Comparison of ENCODE assay signal across 6 cellular contexts in the genomic region with DNA sequence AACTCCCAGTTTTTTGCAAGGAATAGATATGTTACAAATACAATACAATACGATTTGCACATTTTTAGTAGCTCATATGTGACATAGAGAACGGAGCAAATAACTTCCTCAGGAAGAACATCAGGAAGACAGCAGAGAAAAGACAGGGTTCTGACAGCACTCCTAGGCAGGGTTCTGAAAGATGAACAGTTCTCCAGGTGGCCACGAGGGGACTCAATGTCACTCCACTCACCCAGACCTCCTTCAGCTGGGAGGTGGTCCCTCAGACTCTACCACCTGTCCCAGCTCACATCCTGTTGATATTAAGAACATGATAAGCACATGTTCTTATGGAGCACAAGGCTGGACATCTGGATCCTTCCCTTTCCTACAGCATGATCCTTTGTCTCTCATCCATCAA.
A peak's percentile ranks its signal among the peaks of the same experiment; 100 is the strongest.
DNase-seq lines count a peak whose midpoint lies in the region; ATAC-seq, FAIRE-seq and TF ChIP-seq lines count a peak whose summit lies in the region.
"Not testable (repeated sequence)": the region's sequence is repeated elsewhere in the genome, so short reads cannot be mapped to it uniquely, and the experiment has no call there.

No MANE protein-coding gene starts in this region.

- not testable (repeated sequence) for H3K9ac ChIP-seq in DND-41 (ENCODE audit: low read depth, low read length); Loucy (ENCODE audit: low read depth, low read length, poor library complexity, severe bottlenecking); OCI-LY1 (ENCODE audit: low read length); astrocyte (ENCODE audit: low read length); endothelial cell of umbilical vein (replicated peaks; ENCODE audit: extremely low read depth, insufficient read depth, low read length)

- FAIRE-seq in GM18507 (lab: Jason Lieb, UNC) (peak; percentile 62), astrocyte (lab: Jason Lieb, UNC) (peak; percentile 39), endothelial cell of umbilical vein (lab: Jason Lieb, UNC) (peak; percentile 66)

- not testable (repeated sequence) for H3K9me1 ChIP-seq in endothelial cell of umbilical vein (replicated peaks; ENCODE audit: control insufficient read depth, extremely low read depth, insufficient read depth, low read length)

- not testable (repeated sequence) for DNase-seq in DND-41; GM18507 (ENCODE audit: extremely low spot score, insufficient read length, low read depth); astrocyte (ENCODE audit: low read depth); endothelial cell of umbilical vein (ENCODE audit: low read depth, low spot score)

- not testable (repeated sequence) for H3K27me3 ChIP-seq in DND-41 (ENCODE audit: insufficient read depth, low read length, poor library complexity); Loucy (ENCODE audit: insufficient read depth, low read length, poor library complexity, severe bottlenecking); OCI-LY1 (ENCODE audit: insufficient read depth, low read length); astrocyte (ENCODE audit: insufficient read depth, low read length); endothelial cell of umbilical vein (ENCODE audit: control insufficient read depth in 2 of 2, insufficient read depth in 2 of 2, low read length in 2 of 2)

- CTCF ChIA-PET in endothelial cell of umbilical vein (lab: Charles Lee) = not testable (repeated sequence)

- intact Hi-C loops in endothelial cell of umbilical vein (cut with micrococcal nuclease) = not testable (repeated sequence)

- H3F3A ChIP-seq in Loucy (ENCODE audit: low read depth); OCI-LY1 (ENCODE audit: insufficient read depth, low read length): not testable (repeated sequence)

- H3K79me2 ChIP-seq in DND-41 (ENCODE audit: insufficient read depth, low read length); Loucy (ENCODE audit: insufficient read depth, low read length); OCI-LY1 (ENCODE audit: insufficient read depth, low read length); astrocyte (ENCODE audit: insufficient read depth, low read length); endothelial cell of umbilical vein (ENCODE audit: control insufficient read depth, insufficient read depth, low read length): not testable (repeated sequence)

- TF ChIP-seq CTCF in DND-41 (IDR thresholded peaks at IDR 0.05; ENCODE audit: borderline replicate concordance, extremely low read depth, low read length, poor library complexity, severe bottlenecking); astrocyte (IDR thresholded peaks at IDR 0.05; ENCODE audit: insufficient read depth, low read depth, low read length); endothelial cell of umbilical vein (IDR thresholded peaks at IDR 0.05; ENCODE audit: extremely low read depth in 1 of 2, insufficient read depth in 1 of 2, low read depth in 1 of 2, low read length in 2 of 2): not testable (repeated sequence)
- peak; percentile 32; the same call in 1 of the 2 replicates for TF ChIP-seq CTCF in Loucy (conservative IDR thresholded peaks at IDR 0.05; ENCODE audit: low read length)
- 0 out of 2 replicates have a peak, but pooled peaks have one; percentile 4 for TF ChIP-seq CTCF in OCI-LY1 (IDR thresholded peaks at IDR 0.05; ENCODE audit: low read length)

- POLR2A ChIA-PET in endothelial cell of umbilical vein (lab: Charles Lee) = not testable (repeated sequence)

- not testable (repeated sequence) for H2AFZ ChIP-seq in DND-41 (ENCODE audit: low read depth, low read length); Loucy (ENCODE audit: low read length); OCI-LY1 (ENCODE audit: low read length); astrocyte (ENCODE audit: low read depth, low read length); endothelial cell of umbilical vein (ENCODE audit: low read depth, low read length)

- H3K27me3 Mint-ChIP-seq in astrocyte (ENCODE audit: low read depth, unreplicated experiment) = not testable (repeated sequence)

- not testable (repeated sequence) for H3K9me3 ChIP-seq in DND-41 (ENCODE audit: insufficient read depth, low read length, severe bottlenecking); Loucy (ENCODE audit: insufficient read depth, low read depth, low read length); OCI-LY1 (ENCODE audit: low read length); astrocyte (ENCODE audit: insufficient read depth, low read depth, low read length); endothelial cell of umbilical vein (replicated peaks; ENCODE audit: control insufficient read depth, insufficient read depth, low read length)

- H3K4me3 Mint-ChIP-seq in astrocyte (ENCODE audit: unreplicated experiment) = not testable (repeated sequence)

- BruUV-seq in endothelial cell of umbilical vein (replicated peaks; lab: Mats Ljungman, UMichigan) = not testable (repeated sequence)

- H3K9me3 Mint-ChIP-seq in astrocyte (ENCODE audit: unreplicated experiment) = peaks cover 31% of the 10 kb centered on the region

- not testable (repeated sequence) for H3K4me1 ChIP-seq in DND-41 (ENCODE audit: insufficient read depth, low read length); Loucy (ENCODE audit: insufficient read depth, low read length, poor library complexity, severe bottlenecking); OCI-LY1 (ENCODE audit: insufficient read depth, low read length, severe bottlenecking); astrocyte (ENCODE audit: insufficient read depth, low read length); endothelial cell of umbilical vein (ENCODE audit: control insufficient read depth, extremely low read depth, insufficient read depth, low read length)

- not testable (repeated sequence) for H3K27ac Mint-ChIP-seq in astrocyte (ENCODE audit: unreplicated experiment)

- H3K9me2 ChIP-seq in Loucy (replicated peaks; ENCODE audit: low read depth, low read length); OCI-LY1 (ENCODE audit: low read depth, low read length): not testable (repeated sequence)

- H3K36me3 ChIP-seq in DND-41 (ENCODE audit: insufficient read depth, low read length); Loucy (ENCODE audit: insufficient read depth, low read length); OCI-LY1 (ENCODE audit: insufficient read depth, low read length); astrocyte (ENCODE audit: insufficient read depth, low read length); endothelial cell of umbilical vein (ENCODE audit: control insufficient read depth in 2 of 2, extremely low read depth in 1 of 2, insufficient read depth in 2 of 2, low read length in 2 of 2): not testable (repeated sequence)

- dilution Hi-C loops in endothelial cell of umbilical vein (cut with MboI; ENCODE audit: extremely low pct_ligation_motif_present, low sequenced_read_pairs) = not testable (repeated sequence)

- not testable (repeated sequence) for H3K36me3 Mint-ChIP-seq in astrocyte (ENCODE audit: low read depth, unreplicated experiment)

- H3K4me1 Mint-ChIP-seq in astrocyte (ENCODE audit: low read depth, unreplicated experiment) = not testable (repeated sequence)

- not testable (repeated sequence) for TF ChIP-seq POLR2A in endothelial cell of umbilical vein (IDR thresholded peaks at IDR 0.05; ENCODE audit: low read depth, low read length)

- H4K20me1 ChIP-seq in DND-41 (ENCODE audit: insufficient read depth, low read length); Loucy (ENCODE audit: insufficient read depth, low read length, poor library complexity, severe bottlenecking); OCI-LY1 (ENCODE audit: insufficient read depth, low read length); astrocyte (ENCODE audit: insufficient read depth, low read length); endothelial cell of umbilical vein (replicated peaks; ENCODE audit: control insufficient read depth, extremely low read depth, insufficient read depth, low read length): not testable (repeated sequence)

- not testable (repeated sequence) for H3K4me3 ChIP-seq in DND-41 (ENCODE audit: low read depth in 1 of 2, low read length in 2 of 2); Loucy (ENCODE audit: low read length, poor library complexity, severe bottlenecking); OCI-LY1 (ENCODE audit: low read depth, low read length, poor library complexity, severe bottlenecking); astrocyte (ENCODE audit: insufficient read depth, low read depth, low read length); endothelial cell of umbilical vein (replicated peaks in 1 of 3; ENCODE audit: insufficient read depth in 1 of 3, low read depth in 1 of 3, low read length in 3 of 3)

- not testable (repeated sequence) for H3K4me2 ChIP-seq in DND-41 (ENCODE audit: insufficient read depth, low read length); Loucy (ENCODE audit: low read depth, low read length, poor library complexity, severe bottlenecking); OCI-LY1 (ENCODE audit: low read length); astrocyte (ENCODE audit: low read length); endothelial cell of umbilical vein (ENCODE audit: insufficient read depth, low read length)

- not testable (repeated sequence) for H3K27ac ChIP-seq in DND-41 (ENCODE audit: low read length); OCI-LY1 (ENCODE audit: low read depth, low read length, poor library complexity, severe bottlenecking); astrocyte (ENCODE audit: low read depth, low read length); endothelial cell of umbilical vein (ENCODE audit: insufficient read depth, low read depth, low read length)

- peak; percentile 52; the same call in 1 of the 3 replicates for ATAC-seq in DND-41 (ENCODE audit: insufficient read depth, low read depth)
